8 cellular contexts compared by ENCODE assay signal in genomic region chr1:112954945-112955677, GRCh38. TPM values are rescaled to one million over a fixed set of nuclear protein-coding genes. Genes with fewer than 3 reads are reported as not detected.
DNase-seq lines count a peak whose midpoint lies in the region; ATAC-seq and TF ChIP-seq lines count a peak whose summit lies in the region.

No MANE protein-coding gene starts in this region.

- H3K9me3 ChIP-seq in A673 (ENCODE audit: low read depth, low read length, poor library complexity, severe bottlenecking) (no peaks in the 10 kb centered on the region), lung (ENCODE audit: control insufficient read depth in 2 of 2, insufficient read depth in 1 of 2, low read length in 1 of 2) (no peaks in the 10 kb centered on the region)

- POLR2A ChIA-PET in A673 (lab: Charles Lee; ENCODE audit: low non-redundant PET): no interaction called here

- H3K27ac ChIP-seq in A673 (ENCODE audit: low read depth, low read length, poor library complexity, severe bottlenecking): peak overlapping the region; percentile 89
- peak overlapping the region; percentile 91 to 94 for H3K27ac ChIP-seq in lung (ENCODE audit: low read depth in 1 of 2, low read length in 1 of 2)

- 5% methylated on average over 25 of the region's 25 CpGs for WGBS in lung, 2 donors

- ATAC-seq in GM18519 (IDR thresholded peaks at IDR 0.05; ENCODE audit: low FRiP score, unreplicated experiment): peak; percentile 12
- ATAC-seq in HG03064 (IDR thresholded peaks at IDR 0.05; ENCODE audit: low read depth, unreplicated experiment): peak; percentile 12
- no peak for ATAC-seq in lung (ENCODE audit: insufficient read depth, low FRiP score)

- DNase-seq in A673 (ENCODE audit: low spot score) (peak; percentile 76), NCI-H345 treated with DMSO at 0.1 percent for 48 hours (lab: John Stamatoyannopoulos, UW; ENCODE audit: unreplicated experiment) (peak; percentile 43), ecto neural progenitor cell (ENCODE audit: low spot score) (peak; percentile 84), lung (ENCODE audit: low spot score) (no peak)
- peak; percentile 42 for DNase-seq in activated CD4-positive, alpha-beta T cell treated with anti-CD3 and anti-CD28 coated beads, Interleukin-2, amount 50 U/mL, for 24 hours (ENCODE audit: low read depth in 1 of 2, low spot score in 1 of 2)
- DNase-seq in stimulated activated CD8-positive, alpha-beta memory T cell treated with anti-CD3 and anti-CD28 coated beads, Interleukin-12 subunit alpha, Interleukin-12 subunit beta, amount 100 ng/mL, for 4 hours (ENCODE audit: low read depth): peak; percentile 39

- H3K4me1 ChIP-seq in A673 (ENCODE audit: insufficient read depth, low read length, poor library complexity, severe bottlenecking) (peaks cover 22% of the 10 kb centered on the region), lung (ENCODE audit: control insufficient read depth in 2 of 2, insufficient read depth in 2 of 2, low read length in 2 of 2) (peaks cover 8 to 15% of the 10 kb centered on the region in 2 donors)

- H3K27me3 ChIP-seq in A673 (replicated peaks; ENCODE audit: insufficient read depth, low read depth, low read length, poor library complexity): no peaks in the 10 kb centered on the region
- no peaks in the 10 kb centered on the region for H3K27me3 ChIP-seq in lung (ENCODE audit: control insufficient read depth, insufficient read depth)

- intact Hi-C loops in A673 (cut with micrococcal nuclease; ENCODE audit: unreplicated experiment): no loop called here

- BruUV-seq in A673 (replicated peaks; lab: Mats Ljungman, UMichigan): TSS peak; percentile 39

- no peak for TF ChIP-seq CTCF in A673 (conservative IDR thresholded peaks at IDR 0.05; ENCODE audit: low read depth, low read length)
- no peak for TF ChIP-seq CTCF in lung (IDR thresholded peaks at IDR 0.05; ENCODE audit: control extremely low read depth, extremely low read depth)

- H3K36me3 ChIP-seq in A673 (ENCODE audit: insufficient read depth, low read length, poor library complexity, severe bottlenecking): peaks cover 7% of the 10 kb centered on the region
- no peaks in the 10 kb centered on the region for H3K36me3 ChIP-seq in lung (ENCODE audit: control insufficient read depth in 2 of 2, insufficient read depth in 2 of 2, low read length in 2 of 2)

- H3K4me3 ChIP-seq in A673 (ENCODE audit: low read depth, low read length, poor library complexity, severe bottlenecking) (peak overlapping the region; percentile 94), lung (peak overlapping the region; percentile 79)

- CTCF ChIA-PET in A673 (lab: Charles Lee): interaction anchor here (0.5 to 1.7 kb wide), 2 partner anchors 118 to 350 kb away, joined by 4 to 7 read pairs; partner anchors contain the start of gene LRIG2

RNA-seq across cellular contexts. Expression of gene SLC16A1, which starts 0.9 kb away (rescaled TPM):
- total RNA-seq in A673 (2021) (101 and 112 TPM in 2 replicates), lung (10 to 100 TPM in 1 of 2 donors, 1 to 10 TPM in 1; 10.0 to 27.6 TPM)
- polyA plus RNA-seq in lung: 1 to 10 TPM; 2.4 to 6.4 TPM
